27 cellular contexts compared by ENCODE assay signal in genomic region chr9:100417815-100418214, GRCh38. TPM values are rescaled to one million over a fixed set of nuclear protein-coding genes. Genes with fewer than 3 reads are reported as not detected.
A peak's percentile ranks its signal among the peaks of the same experiment; 100 is the strongest.
DNase-seq lines count a peak whose midpoint lies in the region; ATAC-seq, FAIRE-seq and TF ChIP-seq lines count a peak whose summit lies in the region.
"Had no signal": no experiment of that assay in that cellular context is flagged by ENCODE, and none has a peak within 500 bp of the region (broad histone marks: within the 10 kb centered on the region; RNA-seq: fewer than 3 reads in every experiment).

No MANE protein-coding gene starts in this region.

- H4K20me1 ChIP-seq in HepG2 (ENCODE audit: insufficient read depth, low read length), result no peaks in the 10 kb centered on the region
- no peaks in the 10 kb centered on the region for H4K20me1 ChIP-seq in K562 (replicated peaks; ENCODE audit: control insufficient read depth, insufficient read depth, low read length)
- H4K20me1 ChIP-seq: BLaER1 had no signal

- H3K9ac ChIP-seq in HepG2 (ENCODE audit: insufficient read depth, low read depth, low read length) (no peak overlapping the region), K562 (ENCODE audit: insufficient read depth in 1 of 2, low read depth in 2 of 2, low read length in 2 of 2) (no peak overlapping the region)
- H3K9ac ChIP-seq: BLaER1 had no signal

- H3K27ac ChIP-seq in HepG2 (ENCODE audit: extremely low read length, insufficient read depth, low read length) (no peak overlapping the region), right lobe of liver (no peak overlapping the region), SJCRH30 (peak overlapping the region; percentile 70), K562 (ENCODE audit: extremely low read depth, low read depth, low read length) (no peak overlapping the region)
- H3K27ac ChIP-seq: 22Rv1, BLaER1 had no signal

- no peaks in the 10 kb centered on the region for H3K9me1 ChIP-seq in K562 (ENCODE audit: control insufficient read depth, insufficient read depth, low read length)

- intact Hi-C loops in HepG2 (cut with micrococcal nuclease; ENCODE audit: unreplicated experiment), result no loop called here
- intact Hi-C loops in right lobe of liver (cut with DNase I), result no loop called here
- intact Hi-C loops in K562 (cut with micrococcal nuclease), result no loop called here
- intact Hi-C loops in posterior cingulate gyrus (cut with DNase I), result no loop called here

- H3K4me2 ChIP-seq in HepG2 (ENCODE audit: low read depth, low read length), result no peak overlapping the region
- H3K4me2 ChIP-seq in K562 (ENCODE audit: insufficient read depth, low read length), result no peak overlapping the region
- H3K4me2 ChIP-seq: BLaER1 had no signal

- H3K27me3 ChIP-seq in HepG2 (ENCODE audit: control insufficient read depth in 1 of 2, insufficient read depth in 2 of 2, low read length in 2 of 2) (0 out of 5 replicates have a peak, but pooled peaks cover 0 to 1% of the 10 kb centered on the region in 2 experiments), right lobe of liver (no peaks in the 10 kb centered on the region), SJCRH30 (no peaks in the 10 kb centered on the region), K562 (ENCODE audit: control insufficient read depth in 2 of 2, insufficient read depth in 2 of 2, low read length in 2 of 2) (no peaks in the 10 kb centered on the region)
- H3K27me3 ChIP-seq: BLaER1 had no signal

- POLR2A ChIA-PET in HepG2 (lab: Yijun Ruan, JAX), result no interaction called here
- POLR2A ChIA-PET in K562 (lab: Yijun Ruan, JAX), result interaction anchor here (0.6 kb wide), 1 partner anchor 343 kb away, joined by 3 read pairs; no protein-coding TSS in a partner anchor

- WGBS in HepG2 (ENCODE audit: low lambda C conversion rate), result 29% methylated on average over 4 of the region's 4 CpGs
- WGBS in right lobe of liver (ENCODE audit: insufficient coverage, low coverage, low lambda C conversion rate, missing lambda C conversion rate), result 73% methylated on average over 4 of the region's 4 CpGs
- 33% methylated on average over 4 of the region's 4 CpGs for WGBS in K562 (ENCODE audit: insufficient coverage, low coverage, missing lambda C conversion rate)

- TF ChIP-seq CTCF in HepG2 (CRISPR knock-in tag; IDR thresholded peaks at IDR 0.05), result no peak
- no peak for TF ChIP-seq CTCF in right lobe of liver (IDR thresholded peaks at IDR 0.05)
- no peak for TF ChIP-seq CTCF in K562 (IDR thresholded peaks at IDR 0.05 in 2 of 3, conservative IDR thresholded peaks at IDR 0.05 in 1 of 3; ENCODE audit: insufficient read depth in 2 of 3, low read depth in 1 of 3, low read length in 3 of 3)

- H3K36me3 ChIP-seq in HepG2 (replicated peaks in 1 of 2; ENCODE audit: control insufficient read depth in 1 of 2, insufficient read depth in 2 of 2, low read length in 2 of 2) (no peaks in the 10 kb centered on the region), right lobe of liver (no peaks in the 10 kb centered on the region), SJCRH30 (no peaks in the 10 kb centered on the region), K562 (ENCODE audit: control insufficient read depth, insufficient read depth, low read length) (no peaks in the 10 kb centered on the region)
- H3K36me3 ChIP-seq: BE2C, BLaER1 had no signal

- ATAC-seq in HepG2 (no peak), right lobe of liver (no peak), K562 (no peak), HG02970 (IDR thresholded peaks at IDR 0.05; ENCODE audit: low FRiP score, unreplicated experiment) (no peak)

- H2AFZ ChIP-seq in HepG2 (ENCODE audit: low read length) (no peak overlapping the region), K562 (ENCODE audit: low read depth, low read length) (no peak overlapping the region)

- no peak for TF ChIP-seq RAD21 in HepG2 (CRISPR knock-in tag; IDR thresholded peaks at IDR 0.05)
- no peak for TF ChIP-seq RAD21 in K562 (CRISPR knock-in tag; conservative IDR thresholded peaks at IDR 0.05 in 1 of 2, IDR thresholded peaks at IDR 0.05 in 1 of 2)

- DNase-seq in HepG2 (ENCODE audit: low spot score) (no peak), right lobe of liver (no peak), SJCRH30 (no peak), K562 (ENCODE audit: extremely low read depth in 1 of 4, low spot score in 3 of 4) (no peak), posterior cingulate gyrus (no peak), G401 (ENCODE audit: low spot score) (no peak)
- DNase-seq: ACHN; BE2C; C1 segment of cervical spinal cord; CD4-positive, alpha-beta memory T cell; CD4-positive, CD25-positive, alpha-beta regulatory T cell; CD8-positive, alpha-beta memory T cell; COR-L47; DMS 273 treated with DMSO at 0.1 percent for 48 hours; DMS153; DMS53; DMS79; DND-41; EL; GF-D8 had no signal

- BruUV-seq in HepG2 (replicated peaks; lab: Mats Ljungman, UMichigan) (no TSS peak), K562 (replicated peaks; lab: Mats Ljungman, UMichigan) (no TSS peak)

- in situ Hi-C loops in HepG2 (cut with HindIII; ENCODE audit: extremely low pct_ligation_motif_present, low pct_unique_long_range_greater_than_20kb) (no loop called here), K562 (cut with MboI) (no loop called here), G401 (cut with HindIII; ENCODE audit: low sequenced_read_pairs) (no loop called here)

- FAIRE-seq in HepG2 (lab: Jason Lieb, UNC) (no peak), K562 (lab: Jason Lieb, UNC) (no peak)
- FAIRE-seq: G401.6, GM12891, GM19239 had no signal

- no peak for TF ChIP-seq EP300 in HepG2 (IDR thresholded peaks at IDR 0.05; ENCODE audit: low read depth in 2 of 2, low read length in 2 of 2)
- no peak for TF ChIP-seq EP300 in HepG2 (CRISPR knock-in tag; IDR thresholded peaks at IDR 0.05; ENCODE audit: borderline replicate concordance)
- TF ChIP-seq EP300 in K562 (IDR thresholded peaks at IDR 0.05; ENCODE audit: low read length), result no peak

- no peak for TF ChIP-seq POLR2A in HepG2 (IDR thresholded peaks at IDR 0.05; ENCODE audit: insufficient read depth in 1 of 2, low read depth in 2 of 2, low read length in 2 of 2)
- TF ChIP-seq POLR2A in right lobe of liver (IDR thresholded peaks at IDR 0.05), result no peak
- no peak for TF ChIP-seq POLR2A in K562 (conservative IDR thresholded peaks at IDR 0.05)

- H3K9me3 ChIP-seq in HepG2 (ENCODE audit: low read length), result no peaks in the 10 kb centered on the region
- H3K9me3 ChIP-seq in right lobe of liver, result no peaks in the 10 kb centered on the region
- H3K9me3 ChIP-seq in SJCRH30 (replicated peaks), result 0 out of 2 replicates have a peak, but pooled peaks cover 2% of the 10 kb centered on the region
- no peaks in the 10 kb centered on the region for H3K9me3 ChIP-seq in K562 (replicated peaks; ENCODE audit: control insufficient read depth, insufficient read depth, low read depth, low read length)
- H3K9me3 ChIP-seq: BE2C had no signal

- peaks cover 17% of the 10 kb centered on the region for H3K4me1 ChIP-seq in HepG2 (ENCODE audit: insufficient read depth, low read length)
- H3K4me1 ChIP-seq in right lobe of liver, result no peaks in the 10 kb centered on the region
- peaks cover 21% of the 10 kb centered on the region for H3K4me1 ChIP-seq in SJCRH30
- peaks cover 5 to 6% of the 10 kb centered on the region in 2 experiments; a peak in 3 of 5 replicates for H3K4me1 ChIP-seq in K562 (replicated peaks in 1 of 2; ENCODE audit: control insufficient read depth in 2 of 2, insufficient read depth in 2 of 2, low read length in 2 of 2)
- H3K4me1 ChIP-seq: BE2C, BLaER1 had no signal

- CTCF ChIA-PET in HepG2 (lab: Yijun Ruan, JAX; ENCODE audit: low intra/inter-chr PET ratio, low total read pairs), result no interaction called here
- CTCF ChIA-PET in K562 (lab: Yijun Ruan, JAX; ENCODE audit: low intra/inter-chr PET ratio), result no interaction called here

- H3K4me3 ChIP-seq in HepG2 (replicated peaks in 1 of 3; ENCODE audit: insufficient read depth in 1 of 3, low read depth in 2 of 3, low read length in 3 of 3) (no peak overlapping the region), right lobe of liver (no peak overlapping the region), SJCRH30 (no peak overlapping the region), K562 (no peak overlapping the region)
- H3K4me3 ChIP-seq: BLaER1 had no signal

- no peaks in the 10 kb centered on the region for H3K79me2 ChIP-seq in HepG2 (ENCODE audit: insufficient read depth, low read length)
- H3K79me2 ChIP-seq in K562 (ENCODE audit: control insufficient read depth, insufficient read depth, low read length), result no peaks in the 10 kb centered on the region

RNA-seq across cellular contexts. Expression of gene MSANTD3, which starts 9.1 kb away (rescaled TPM):
- total RNA-seq in HepG2 (2016; rRNA removed; fragmentation: Illumina TruSeq; extraction: Trizol) (19.2 and 19.8 TPM in 2 replicates), right lobe of liver (10 to 100 TPM in 3 of 6 experiments, 1 to 10 TPM in 3; 6.7 to 26.9 (median 15.9) TPM), K562 (2014; rRNA removed) (25.8 and 28.7 TPM in 2 replicates), K562 (2014; rRNA removed; fragmentation: Illumina TruSeq; extraction: Trizol) (22.0 and 24.3 TPM in 2 replicates), K562 (2015; rRNA removed; fragmentation: Illumina TruSeq; extraction: Trizol) (24.0 and 24.6 TPM in 2 replicates), K562 (2021) (22.1 and 22.3 TPM in 2 replicates)
- 46.9 and 48.3 TPM in 2 replicates for total RNA-seq in HepG2 (2016; cell fraction: cytosol; rRNA removed; fragmentation: Illumina TruSeq; extraction: Trizol; ENCODE audit: low read depth)
- total RNA-seq in HepG2 (2016; cell fraction: insoluble cytoplasmic fraction; rRNA removed; fragmentation: Illumina TruSeq; extraction: Trizol), result 14.8 and 19.7 TPM in 2 replicates
- 57.6 and 63.8 TPM in 2 replicates for total RNA-seq in HepG2 (2016; cell fraction: membrane; rRNA removed; fragmentation: Illumina TruSeq; extraction: Trizol)
- total RNA-seq in HepG2 (2016; cell fraction: nucleus; rRNA removed; fragmentation: Illumina TruSeq; extraction: Trizol), result 11.9 and 14.4 TPM in 2 replicates
- polyA plus RNA-seq in HepG2 (2011; rRNA removed) (10.1 and 11.3 TPM in 2 replicates), K562 (2011; rRNA removed) (12.4 and 16.0 TPM in 2 replicates), K562 (2014; fragmentation: Illumina TruSeq; extraction: Trizol) (20.6 and 26.6 TPM in 2 replicates), K562 (2014; fragmentation: Nextera tagmentation; extraction: Ambion mirVana) (1 to 10 TPM; 9.4 to 9.6 TPM), K562 (2014; rRNA removed) (22.8 and 27.3 TPM in 2 replicates)
- 10.6 and 13.0 TPM in 2 replicates for polyA plus RNA-seq in HepG2 (2011; cell fraction: cytosol; rRNA removed)
- polyA plus RNA-seq in HepG2 (2011; cell fraction: nucleus; rRNA removed), result 6.4 and 6.5 TPM in 2 replicates
- 10.6 and 12.3 TPM in 2 replicates for polyA plus RNA-seq in HepG2 (2012)
- polyA plus RNA-seq in HepG2 (2016; cell fraction: cytosol; fragmentation: Illumina TruSeq; extraction: Trizol; ENCODE audit: low read depth), result 72.4 and 72.7 TPM in 2 replicates
- polyA plus RNA-seq in HepG2 (2016; cell fraction: insoluble cytoplasmic fraction; fragmentation: Illumina TruSeq; extraction: Trizol; ENCODE audit: low read depth), result 20.1 and 23.8 TPM in 2 replicates
- 67.8 and 75.8 TPM in 2 replicates for polyA plus RNA-seq in HepG2 (2016; cell fraction: membrane; fragmentation: Illumina TruSeq; extraction: Trizol; ENCODE audit: low read depth)
- polyA plus RNA-seq in HepG2 (2016; cell fraction: nucleus; fragmentation: Illumina TruSeq; extraction: Trizol; ENCODE audit: insufficient read depth, low read depth), result 20.9 and 21.6 TPM in 2 replicates
- polyA minus RNA-seq in HepG2 (2011; rRNA and poly(A)+ RNA removed; ENCODE audit: low replicate concordance), result 2.8 and 10.7 TPM in 2 replicates
- 9.2 and 9.4 TPM in 2 replicates for polyA minus RNA-seq in HepG2 (2011; cell fraction: cytosol; rRNA and poly(A)+ RNA removed)
- 15.0 and 15.5 TPM in 2 replicates for polyA minus RNA-seq in HepG2 (2011; cell fraction: nucleus; rRNA and poly(A)+ RNA removed)
- 57.0 and 63.9 TPM in 2 replicates for total RNA-seq in SJCRH30 (2014; rRNA removed; shearing (Covaris generic))
- 13.3 and 20.3 TPM in 2 replicates for total RNA-seq in K562 (2011; cell fraction: chromatin; rRNA removed; ENCODE audit: low replicate concordance)
- 6.3 and 7.0 TPM in 2 replicates for total RNA-seq in K562 (2011; cell fraction: nucleolus; rRNA removed)
- 14.1 and 20.8 TPM in 2 replicates for total RNA-seq in K562 (2011; cell fraction: nucleoplasm; rRNA removed)
- polyA plus RNA-seq in K562 (2011; cell fraction: cytosol; rRNA removed), result 8.6 and 9.9 TPM in 2 replicates
- polyA plus RNA-seq in K562 (2011; cell fraction: nucleus; rRNA removed), result 8.3 and 8.9 TPM in 2 replicates
- 15.4 and 16.9 TPM in 2 replicates for polyA plus RNA-seq in K562 (2012)
- 16.3 TPM in 2 replicates for polyA minus RNA-seq in K562 (2011; rRNA and poly(A)+ RNA removed)
- 5.7 and 10.7 TPM in 2 replicates for polyA minus RNA-seq in K562 (2011; cell fraction: cytosol; rRNA and poly(A)+ RNA removed)
- polyA minus RNA-seq in K562 (2011; cell fraction: nucleus; rRNA and poly(A)+ RNA removed), result 3.8 and 5.8 TPM in 2 replicates
- 50.8 and 63.5 TPM in 2 replicates for total RNA-seq in G401 (2014; rRNA removed; shearing (Covaris generic))

RNA-seq across cellular contexts. Expression of gene TMEFF1, which starts 55.1 kb away (rescaled TPM):
- 1.3 and 1.9 TPM in 2 replicates for total RNA-seq in HepG2 (2016; rRNA removed; fragmentation: Illumina TruSeq; extraction: Trizol)
- 0.62 and 1.0 TPM in 2 replicates for total RNA-seq in HepG2 (2016; cell fraction: cytosol; rRNA removed; fragmentation: Illumina TruSeq; extraction: Trizol; ENCODE audit: low read depth)
- 1.7 and 2.0 TPM in 2 replicates for total RNA-seq in HepG2 (2016; cell fraction: insoluble cytoplasmic fraction; rRNA removed; fragmentation: Illumina TruSeq; extraction: Trizol)
- 1.5 and 1.8 TPM in 2 replicates for total RNA-seq in HepG2 (2016; cell fraction: membrane; rRNA removed; fragmentation: Illumina TruSeq; extraction: Trizol)
- total RNA-seq in HepG2 (2016; cell fraction: nucleus; rRNA removed; fragmentation: Illumina TruSeq; extraction: Trizol), result 0.99 and 1.3 TPM in 2 replicates
- 0.87 and 1.1 TPM in 2 replicates for polyA plus RNA-seq in HepG2 (2011; rRNA removed)
- polyA plus RNA-seq in HepG2 (2011; cell fraction: cytosol; rRNA removed), result 0.75 and 2.2 TPM in 2 replicates
- polyA plus RNA-seq in HepG2 (2011; cell fraction: nucleus; rRNA removed), result 0.47 and 1.4 TPM in 2 replicates
- polyA plus RNA-seq in HepG2 (2012), result 0.43 and 1.2 TPM in 2 replicates
- polyA plus RNA-seq in HepG2 (2016; cell fraction: cytosol; fragmentation: Illumina TruSeq; extraction: Trizol; ENCODE audit: low read depth), result 0.35 and 0.36 TPM in 2 replicates
- polyA plus RNA-seq in HepG2 (2016; cell fraction: insoluble cytoplasmic fraction; fragmentation: Illumina TruSeq; extraction: Trizol; ENCODE audit: low read depth), result 0.38 and 1.4 TPM in 2 replicates
- polyA plus RNA-seq in HepG2 (2016; cell fraction: membrane; fragmentation: Illumina TruSeq; extraction: Trizol; ENCODE audit: low read depth), result 0.78 and 1.4 TPM in 2 replicates
- 2.2 and 2.9 TPM in 2 replicates for polyA plus RNA-seq in HepG2 (2016; cell fraction: nucleus; fragmentation: Illumina TruSeq; extraction: Trizol; ENCODE audit: insufficient read depth, low read depth)
- polyA minus RNA-seq in HepG2 (2011; rRNA and poly(A)+ RNA removed; ENCODE audit: low replicate concordance), result 0.32 TPM in 1 of 2 replicates, not detected in the other
- 1.8 and 2.4 TPM in 2 replicates for polyA minus RNA-seq in HepG2 (2011; cell fraction: cytosol; rRNA and poly(A)+ RNA removed)
- polyA minus RNA-seq in HepG2 (2011; cell fraction: nucleus; rRNA and poly(A)+ RNA removed), result 1.5 and 2.5 TPM in 2 replicates
- total RNA-seq in right lobe of liver, result under 1 TPM in 2 of 6 experiments, not detected in 4; 0.09 to 0.24 TPM
- 19.8 and 20.6 TPM in 2 replicates for total RNA-seq in SJCRH30 (2014; rRNA removed; shearing (Covaris generic))
- 0.19 and 0.32 TPM in 2 replicates for total RNA-seq in K562 (2011; cell fraction: chromatin; rRNA removed; ENCODE audit: low replicate concordance)
- total RNA-seq in K562 (2011; cell fraction: nucleolus; rRNA removed), result not detected in 2 replicates
- total RNA-seq in K562 (2011; cell fraction: nucleoplasm; rRNA removed), result 0.37 TPM in 1 of 2 replicates, not detected in the other
- 0.49 and 0.59 TPM in 2 replicates for total RNA-seq in K562 (2014; rRNA removed)
- total RNA-seq in K562 (2014; rRNA removed; fragmentation: Illumina TruSeq; extraction: Trizol), result 0.11 TPM in 1 of 2 replicates, not detected in the other
- 0.07 TPM in 1 of 2 replicates, not detected in the other for total RNA-seq in K562 (2015; rRNA removed; fragmentation: Illumina TruSeq; extraction: Trizol)
- total RNA-seq in K562 (2021), result 0.83 and 1.1 TPM in 2 replicates
- polyA plus RNA-seq in K562 (2011; rRNA removed), result 0.04 and 0.08 TPM in 2 replicates
- 0.06 and 0.31 TPM in 2 replicates for polyA plus RNA-seq in K562 (2011; cell fraction: cytosol; rRNA removed)
- 0.06 and 0.28 TPM in 2 replicates for polyA plus RNA-seq in K562 (2011; cell fraction: nucleus; rRNA removed)
- 0.09 and 0.18 TPM in 2 replicates for polyA plus RNA-seq in K562 (2012)
- 0.30 and 0.40 TPM in 2 replicates for polyA plus RNA-seq in K562 (2014; fragmentation: Illumina TruSeq; extraction: Trizol)
- polyA plus RNA-seq in K562 (2014; fragmentation: Nextera tagmentation; extraction: Ambion mirVana), result not detected
- polyA plus RNA-seq in K562 (2014; rRNA removed), result 0.11 and 0.28 TPM in 2 replicates
- polyA minus RNA-seq in K562 (2011; rRNA and poly(A)+ RNA removed), result 0.18 TPM in 1 of 2 replicates, not detected in the other
- 0.48 and 1.0 TPM in 2 replicates for polyA minus RNA-seq in K562 (2011; cell fraction: cytosol; rRNA and poly(A)+ RNA removed)
- polyA minus RNA-seq in K562 (2011; cell fraction: nucleus; rRNA and poly(A)+ RNA removed), result 0.11 TPM in 1 of 2 replicates, not detected in the other
- total RNA-seq in G401 (2014; rRNA removed; shearing (Covaris generic)), result 11.8 and 24.6 TPM in 2 replicates
- total RNA-seq: CD4-positive, alpha-beta memory T cell had no signal
- polyA plus RNA-seq: CD14-positive monocyte; CD4-positive, alpha-beta memory T cell; CD4-positive, CD25-positive, alpha-beta regulatory T cell; CD8-positive, alpha-beta memory T cell had no signal

Comparison
In these comparisons a context has a peak if more than half of its experiments do, and no peak if none do; other contexts are left out.
1. Of the 241 proteins assayed by ChIP-seq in both HepG2 and K562: peak only in HepG2: MAFK; only in K562: ZNF121; in both: MAFF; in neither: 238.